In genomic region chr2:8627692-8628085, GRCh38 we compare ENCODE assay signal across 18 cellular contexts. TPM values are rescaled to one million over a fixed set of nuclear protein-coding genes. Genes with fewer than 3 reads are reported as not detected.
A peak's percentile ranks its signal among the peaks of the same experiment; 100 is the strongest.
DNase-seq lines count a peak whose midpoint lies in the region; ATAC-seq, FAIRE-seq and TF ChIP-seq lines count a peak whose summit lies in the region.
"Had no signal": no experiment of that assay in that cellular context is flagged by ENCODE, and none has a peak within 500 bp of the region (broad histone marks: within the 10 kb centered on the region; RNA-seq: fewer than 3 reads in every experiment).

No MANE protein-coding gene starts in this region.

- peaks cover 56% of the 10 kb centered on the region for H3K4me1 ChIP-seq in BLaER1
- H3K4me1 ChIP-seq in H1 (replicated peaks in 1 of 4; ENCODE audit: control insufficient read depth in 3 of 4, insufficient read depth in 4 of 4, low read length in 3 of 4): peaks cover 0 to 4% (median 3%) of the 10 kb centered on the region in 4 experiments; a peak in 3 of 7 replicates
- peaks cover 37 to 49% of the 10 kb centered on the region in 2 donors for H3K4me1 ChIP-seq in mucosa of rectum (ENCODE audit: control insufficient read depth in 2 of 2, insufficient read depth in 2 of 2, low read length in 2 of 2)
- H3K4me1 ChIP-seq: prostate gland had no signal

- H4K91ac ChIP-seq in H1 (replicated peaks; ENCODE audit: insufficient read length, low read length): no peak overlapping the region

- H3K27me3 ChIP-seq in BLaER1: no peaks in the 10 kb centered on the region
- H3K27me3 ChIP-seq in H1 (replicated peaks in 1 of 4; ENCODE audit: control insufficient read depth in 3 of 4, extremely low read depth in 1 of 4, insufficient read depth in 3 of 4, low read length in 3 of 4): no peaks in the 10 kb centered on the region; a peak in 1 of 7 replicates
- no peaks in the 10 kb centered on the region for H3K27me3 ChIP-seq in mucosa of rectum (ENCODE audit: control insufficient read depth in 2 of 2, insufficient read depth in 2 of 2, low read length in 2 of 2)
- H3K27me3 ChIP-seq: body of pancreas had no signal

- H2BK15ac ChIP-seq in H1 (ENCODE audit: low read length): no peak overlapping the region

- no peak overlapping the region for H2BK5ac ChIP-seq in H1 (ENCODE audit: low read depth, low read length)

- no peaks in the 10 kb centered on the region for H3K79me1 ChIP-seq in H1 (ENCODE audit: low read depth, low read length)

- no peak overlapping the region for H4K5ac ChIP-seq in H1 (ENCODE audit: insufficient read length, low read depth, low read length)

- H4K8ac ChIP-seq in H1 (ENCODE audit: extremely low read depth, insufficient read depth, low read length): no peak overlapping the region; the same call in 1 of the 2 replicates

- peaks cover 3% of the 10 kb centered on the region; the same call in 1 of the 2 replicates for H3K23me2 ChIP-seq in H1 (ENCODE audit: low read depth, low read length)

- no peak for TF ChIP-seq EP300 in H1 (IDR thresholded peaks at IDR 0.05; ENCODE audit: borderline replicate concordance in 1 of 2, low read depth in 2 of 2, low read length in 2 of 2)

- H3K18ac ChIP-seq in H1 (ENCODE audit: extremely low read depth, low read length): no peak overlapping the region

- no peak overlapping the region for H2BK120ac ChIP-seq in H1 (replicated peaks; ENCODE audit: low read depth, low read length)

- no peaks in the 10 kb centered on the region for H3K36me3 ChIP-seq in BLaER1
- no peaks in the 10 kb centered on the region for H3K36me3 ChIP-seq in H1 (ENCODE audit: control insufficient read depth in 2 of 4, insufficient read depth in 4 of 4, low read length in 3 of 4)
- no peaks in the 10 kb centered on the region for H3K36me3 ChIP-seq in mucosa of rectum (ENCODE audit: control insufficient read depth in 2 of 2, insufficient read depth in 2 of 2, low read length in 2 of 2)
- H3K36me3 ChIP-seq: prostate gland had no signal

- 0 out of 2 replicates have a peak overlapping the region, but pooled peaks have one; percentile 60 for H2BK12ac ChIP-seq in H1 (ENCODE audit: low read depth, low read length)

- H3K56ac ChIP-seq in H1 (replicated peaks; ENCODE audit: insufficient read length, low read depth, low read length): no peak overlapping the region

- WGBS in H1 (ENCODE audit: extremely low coverage in 1 of 2, insufficient coverage in 1 of 2, insufficient read length in 1 of 2, insufficient replicate concordance in 2 of 2, low coverage in 1 of 2, low lambda C conversion rate in 2 of 2, missing lambda C conversion rate in 1 of 2), 2 experiments: 89% methylated on average over 12 of the region's 14 CpGs; no CpG with 5 or more reads in 1 of the 2 experiments

- H3K27ac ChIP-seq in BLaER1 (peak overlapping the region; percentile 48; the same call in 1 of the 2 replicates), H1 (ENCODE audit: low read depth, low read length) (no peak overlapping the region), mucosa of rectum (ENCODE audit: low read depth in 2 of 2, low read length in 2 of 2) (peak overlapping the region; percentile 93 to 94)
- H3K27ac ChIP-seq: body of pancreas, prostate gland had no signal

- TF ChIP-seq CTCF in H1 (IDR thresholded peaks at IDR 0.05; ENCODE audit: control extremely low read depth in 1 of 3, insufficient read depth in 1 of 3, low read depth in 1 of 3, low read length in 3 of 3): no peak

- DNase-seq in HuH-7 (ENCODE audit: low spot score) (peak; percentile 76), H1 (ENCODE audit: low read depth in 1 of 2, low spot score in 2 of 2) (no peak), dermis blood vessel endothelial cell (no peak), superior temporal gyrus (ENCODE audit: extremely low spot score) (no peak), UCSD-AML1 (lab: John Stamatoyannopoulos, UW; ENCODE audit: unreplicated experiment) (no peak)
- DNase-seq: activated CD4-positive, CD25-positive, alpha-beta regulatory T cell treated with anti-CD3 and anti-CD28 coated beads, Interleukin-2, amount 50 U/mL, for 72 hours; activated CD8-positive, alpha-beta memory T cell treated with anti-CD3 and anti-CD28 coated beads, Interleukin-2, amount 50 U/mL, for 48 hours; activated naive CD4-positive, alpha-beta T cell treated with Interleukin-2 at 50 U/mL for 16 hours; body of pancreas; GF-D8; left cardiac atrium; NCI-H1092; NCI-H82; stimulated activated naive CD8-positive, alpha-beta T cell treated with anti-CD3 and anti-CD28 coated beads, Interleukin-15, Interleukin-2, amounts not matched to agents 100 U/mL and 50 U/mL, for 24 hours had no signal

- H2AK5ac ChIP-seq in H1 (ENCODE audit: low read depth, low read length): no peak overlapping the region

- FAIRE-seq in H1 (lab: Jason Lieb, UNC): no peak

- H3K9ac ChIP-seq in BLaER1 (no peak overlapping the region), H1 (replicated peaks in 1 of 4; ENCODE audit: extremely low read depth in 1 of 4, low read depth in 3 of 4, low read length in 3 of 4) (no peak overlapping the region), mucosa of rectum (ENCODE audit: low read depth in 1 of 2, low read length in 2 of 2) (peak overlapping the region; percentile 56 to 79)

- no peaks in the 10 kb centered on the region for H3K79me2 ChIP-seq in H1 (ENCODE audit: control insufficient read depth in 1 of 2, insufficient read depth in 2 of 2, low read length in 2 of 2)

- H3K9me3 ChIP-seq in BLaER1: no peaks in the 10 kb centered on the region
- no peaks in the 10 kb centered on the region for H3K9me3 ChIP-seq in H1 (ENCODE audit: insufficient read depth in 2 of 2, low read depth in 1 of 2, low read length in 1 of 2)
- H3K9me3 ChIP-seq in mucosa of rectum (ENCODE audit: control insufficient read depth in 2 of 2, low read length in 2 of 2): no peaks in the 10 kb centered on the region
- H3K9me3 ChIP-seq: body of pancreas, prostate gland had no signal

- H3K4me2 ChIP-seq in BLaER1 (peak overlapping the region; percentile 79), H1 (ENCODE audit: insufficient read depth in 1 of 2, low read depth in 2 of 2, low read length in 2 of 2) (no peak overlapping the region)

- CTCF ChIA-PET in H1 (lab: Charles Lee; ENCODE audit: partially characterized antibody): interaction anchor here (1.1 to 1.9 kb wide), 4 partner anchors 9 to 16 kb away, joined by 3 to 6 read pairs (median 4); no protein-coding TSS in a partner anchor

- no peak for TF ChIP-seq POLR2A in H1 (IDR thresholded peaks at IDR 0.05; ENCODE audit: control extremely low read depth in 1 of 2, low read depth in 2 of 2, low read length in 2 of 2)

- no peak for ATAC-seq in HG03025 (IDR thresholded peaks at IDR 0.05; ENCODE audit: low FRiP score, unreplicated experiment)
- ATAC-seq: body of pancreas; left cardiac atrium; stimulated activated naive CD8-positive, alpha-beta T cell treated with anti-CD3 and anti-CD28 coated beads, Interleukin-15, Interleukin-2, amounts not matched to agents 100 U/mL and 50 U/mL, for 24 hours had no signal

- no peak overlapping the region for H2AFZ ChIP-seq in H1 (ENCODE audit: low read length)

- peak; percentile 5 to 34; a peak in 3 of 4 replicates for TF ChIP-seq RAD21 in H1 (IDR thresholded peaks at IDR 0.05 in 1 of 2, conservative IDR thresholded peaks at IDR 0.05 in 1 of 2; ENCODE audit: low read depth in 2 of 2, low read length in 2 of 2)

- POLR2A ChIA-PET in H1 (lab: Charles Lee; ENCODE audit: partially characterized antibody): no interaction called here

- H3K4me3 ChIP-seq in BLaER1 (no peak overlapping the region), H1 (ENCODE audit: extremely low read depth in 1 of 4, insufficient read depth in 2 of 4, low read depth in 3 of 4, low read length in 4 of 4) (no peak overlapping the region), mucosa of rectum (ENCODE audit: low read length in 2 of 2) (peak overlapping the region; percentile 57 to 58)
- H3K4me3 ChIP-seq: body of pancreas, prostate gland had no signal

- no peak overlapping the region for H2BK20ac ChIP-seq in H1 (ENCODE audit: low read length)

- H4K20me1 ChIP-seq in BLaER1: no peaks in the 10 kb centered on the region
- peaks cover 0 to 3% of the 10 kb centered on the region in 2 experiments for H4K20me1 ChIP-seq in H1 (replicated peaks in 1 of 2; ENCODE audit: control insufficient read depth in 1 of 2, insufficient read depth in 2 of 2, low read length in 2 of 2)

- no peak overlapping the region for H3K4ac ChIP-seq in H1 (replicated peaks; ENCODE audit: insufficient read length, low read depth, low read length)

- no peak overlapping the region for H3K14ac ChIP-seq in H1 (ENCODE audit: insufficient read length)

- no peak overlapping the region for H3K23ac ChIP-seq in H1 (ENCODE audit: insufficient read length)

TF ChIP-seq in H1, 55 proteins besides CTCF, POLR2A, EP300 and RAD21 (continues in another document):
- no peak for TF ChIP-seq POU5F1 (IDR thresholded peaks at IDR 0.05; ENCODE audit: low read depth, low read length)
- TF ChIP-seq KDM1A (IDR thresholded peaks at IDR 0.05; ENCODE audit: borderline replicate concordance, low read length): no peak
- no peak for TF ChIP-seq ZNF274 (IDR thresholded peaks at IDR 0.05; ENCODE audit: borderline replicate concordance, extremely low read depth, low read length)
- TF ChIP-seq TAF1 (IDR thresholded peaks at IDR 0.05; ENCODE audit: low read depth, low read length): no peak
- no peak for TF ChIP-seq SIRT6 (IDR thresholded peaks at IDR 0.05; ENCODE audit: low read length)
- no peak for TF ChIP-seq RFX5 (IDR thresholded peaks at IDR 0.05; ENCODE audit: borderline replicate concordance, low read depth, low read length)
- TF ChIP-seq TCF12 (IDR thresholded peaks at IDR 0.05; ENCODE audit: low read depth, low read length): no peak
- no peak for TF ChIP-seq JUN (IDR thresholded peaks at IDR 0.05; ENCODE audit: low read depth, low read length)
- TF ChIP-seq CREB1 (IDR thresholded peaks at IDR 0.05): no peak
- no peak for TF ChIP-seq GTF2F1 (IDR thresholded peaks at IDR 0.05; ENCODE audit: borderline replicate concordance, low read depth, low read length)
- no peak for TF ChIP-seq TBP (IDR thresholded peaks at IDR 0.05; ENCODE audit: low read depth, low read length)
- no peak for TF ChIP-seq KDM4A (IDR thresholded peaks at IDR 0.05; ENCODE audit: low read depth, low read length, severe bottlenecking)
- no peak for TF ChIP-seq SRF (IDR thresholded peaks at IDR 0.05; ENCODE audit: low read depth, low read length)

RNA-seq across cellular contexts. Expression of gene ID2, which starts 54.2 kb away (rescaled TPM):
- total RNA-seq in H1 (2021; fragmentation: NEBNext Ultra II Directional; extraction: Animal tissue kit (Norgen Biotek cat#: 25700)): 36.7 and 37.1 TPM in 2 replicates
- polyA plus RNA-seq in H1 (2011; rRNA removed): 163 and 214 TPM in 2 replicates
- 163 TPM for polyA plus RNA-seq in H1 (2011; cell fraction: cytosol; rRNA removed)
- polyA plus RNA-seq in H1 (2011; cell fraction: nucleus; rRNA removed): 221 TPM
- polyA plus RNA-seq in H1 (2012, experiment 1 of 2): 58.1 to 89.9 TPM (median 65.4 TPM) in 4 replicates
- polyA plus RNA-seq in H1 (2012, experiment 2 of 2): 43.9 TPM
- 21.4 TPM for polyA plus RNA-seq in H1 (2013, experiment 1 of 2)
- polyA plus RNA-seq in H1 (2013, experiment 2 of 2): 22.4 TPM
- polyA minus RNA-seq in H1 (2011; rRNA and poly(A)+ RNA removed): 89.2 and 91.6 TPM in 2 replicates
- 52.3 TPM for polyA minus RNA-seq in H1 (2011; cell fraction: cytosol; rRNA and poly(A)+ RNA removed)
- 89.9 TPM for polyA minus RNA-seq in H1 (2011; cell fraction: nucleus; rRNA and poly(A)+ RNA removed)
- 31.4 and 68.2 TPM in 2 replicates for total RNA-seq in dermis blood vessel endothelial cell

Comparison
In these comparisons a context has a peak if more than half of its experiments do, and no peak if none do; other contexts are left out.
1. H3K4me3 ChIP-seq: peak in mucosa of rectum (2 of 2); none in BLaER1 (single experiment) and H1 (0 of 4).
2. H3K9ac ChIP-seq: peak in mucosa of rectum (2 of 2); none in BLaER1 (single experiment) and H1 (0 of 4).